8 cellular contexts compared by ENCODE assay signal in the genomic region with DNA sequence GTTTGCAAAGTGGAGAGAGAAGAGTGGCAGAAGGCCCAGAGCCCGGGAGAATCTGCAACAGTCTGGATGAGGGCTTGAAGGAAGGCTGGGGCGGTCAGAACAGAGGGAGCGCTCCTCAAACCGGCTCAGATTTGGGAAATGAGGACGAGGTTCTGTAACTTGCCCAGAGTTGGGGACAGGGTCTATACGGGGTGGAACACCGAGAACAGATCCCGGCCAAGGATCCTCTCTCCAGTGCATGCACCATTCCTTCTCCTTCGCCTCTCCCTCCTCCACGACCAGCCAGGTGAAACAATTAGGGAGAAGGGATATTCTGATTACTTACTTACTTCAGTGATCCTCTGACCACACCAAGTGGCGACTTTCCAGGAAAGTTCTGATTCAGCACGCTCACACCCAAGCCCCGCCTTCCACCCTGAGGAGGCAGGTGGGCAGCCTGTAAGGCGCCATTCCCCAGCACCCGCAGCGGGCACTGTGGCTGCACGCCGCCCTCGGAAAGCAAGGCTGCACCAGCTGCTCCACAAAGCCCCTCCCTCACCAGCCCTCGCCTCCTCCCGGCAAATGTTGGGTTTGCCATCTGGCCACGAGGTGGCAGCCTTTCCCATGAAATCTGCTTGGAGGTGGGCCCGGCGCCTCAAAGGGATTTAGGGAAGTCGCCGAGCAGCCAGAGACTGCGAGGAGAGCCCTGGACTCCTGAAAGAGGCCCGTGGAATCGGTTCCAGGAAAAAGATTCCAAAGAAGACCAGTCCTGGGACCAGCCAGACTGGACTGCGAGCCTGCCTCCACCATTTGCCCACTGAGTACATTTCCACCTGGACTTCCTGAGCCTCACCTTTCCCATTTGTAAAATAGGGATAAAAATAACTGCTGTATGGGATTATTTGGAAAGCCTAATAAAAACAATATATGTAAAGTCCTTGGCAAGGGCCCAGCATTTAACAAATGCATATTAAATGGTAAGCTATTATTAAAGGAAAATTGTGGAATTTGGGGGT. TPM values are rescaled to one million over a fixed set of nuclear protein-coding genes. Genes with fewer than 3 reads are reported as not detected.
DNase-seq lines count a peak whose midpoint lies in the region; ATAC-seq and TF ChIP-seq lines count a peak whose summit lies in the region.

No MANE protein-coding gene starts in this region.

- H3K27me3 Mint-ChIP-seq in CD4-positive, alpha-beta T cell: peaks cover 22% of the 10 kb centered on the region
- H3K27me3 Mint-ChIP-seq in activated CD4-positive, alpha-beta memory T cell treated with anti-CD3 and anti-CD28 coated beads for 36 hours: peaks cover 9% of the 10 kb centered on the region

- no peaks in the 10 kb centered on the region for H3K36me3 Mint-ChIP-seq in CD4-positive, alpha-beta T cell (ENCODE audit: low read depth)
- H3K36me3 Mint-ChIP-seq in activated CD4-positive, alpha-beta memory T cell treated with anti-CD3 and anti-CD28 coated beads for 36 hours: no peaks in the 10 kb centered on the region

- H3K27ac Mint-ChIP-seq in CD4-positive, alpha-beta T cell: no peak overlapping the region
- no peak overlapping the region for H3K27ac Mint-ChIP-seq in activated CD4-positive, alpha-beta memory T cell treated with anti-CD3 and anti-CD28 coated beads for 36 hours

- POLR2A ChIA-PET in CD4-positive, alpha-beta T cell (lab: Charles Lee): no interaction called here
- POLR2A ChIA-PET in activated CD4-positive, alpha-beta memory T cell treated with anti-CD3 and anti-CD28 coated beads for 36 hours (lab: Charles Lee): no interaction called here

- no peak overlapping the region for H3K27ac ChIP-seq in CD4-positive, alpha-beta T cell (ENCODE audit: low read depth, low read length)
- no peak overlapping the region for H3K27ac ChIP-seq in effector memory CD4-positive, alpha-beta T cell (ENCODE audit: insufficient read depth, low read length, poor library complexity, severe bottlenecking)

- intact Hi-C loops in CD4-positive, alpha-beta T cell (cut with DNase I, micrococcal nuclease): loop anchor here in 1 of 2 experiments (5.0 kb wide), 3 partner anchors 168 to 1313 kb away; partner anchors contain the start of genes SLIT3 and SPDL1
- intact Hi-C loops in activated CD4-positive, alpha-beta memory T cell treated with anti-CD3 and anti-CD28 coated beads for 36 hours (cut with micrococcal nuclease): loop anchor here (1.0 to 2.0 kb wide), 3 partner anchors 153 to 1312 kb away; partner anchors contain the start of gene RARS1

- peaks cover 12% of the 10 kb centered on the region for H3K4me1 Mint-ChIP-seq in CD4-positive, alpha-beta T cell (ENCODE audit: low read depth)
- H3K4me1 Mint-ChIP-seq in activated CD4-positive, alpha-beta memory T cell treated with anti-CD3 and anti-CD28 coated beads for 36 hours (ENCODE audit: low read depth): peaks cover 18% of the 10 kb centered on the region

- peak overlapping the region; percentile 55 for H3K4me3 Mint-ChIP-seq in CD4-positive, alpha-beta T cell
- peak overlapping the region; percentile 28 for H3K4me3 Mint-ChIP-seq in activated CD4-positive, alpha-beta memory T cell treated with anti-CD3 and anti-CD28 coated beads for 36 hours

- no peaks in the 10 kb centered on the region for H3K36me3 ChIP-seq in effector memory CD4-positive, alpha-beta T cell (ENCODE audit: control insufficient read depth, insufficient read depth, low read length)

- no peaks in the 10 kb centered on the region for H3K9me3 ChIP-seq in CD4-positive, alpha-beta T cell (ENCODE audit: control insufficient read depth, low read length)
- H3K9me3 ChIP-seq in effector memory CD4-positive, alpha-beta T cell (ENCODE audit: control insufficient read depth, low read length): no peaks in the 10 kb centered on the region

- peak; percentile 36 to 71 (median 52) for DNase-seq in CD4-positive, alpha-beta T cell
- peak; percentile 97 for DNase-seq in NCI-H69 (lab: John Stamatoyannopoulos, UW)
- DNase-seq in activated CD4-positive, alpha-beta memory T cell treated with anti-CD3 and anti-CD28 coated beads for 36 hours: peak; percentile 84
- DNase-seq in effector memory CD4-positive, alpha-beta T cell: peak; percentile 16 to 58 (median 42)
- peak; percentile 92 for DNase-seq in medulla oblongata (ENCODE audit: extremely low spot score)
- DNase-seq in stimulated activated CD4-positive, alpha-beta T cell treated with anti-CD3 and anti-CD28 coated beads, TNF-alpha, amount 100 ng/mL, for 4 hours (ENCODE audit: low read depth in 3 of 3): peak; percentile 37 to 45 (median 44)

- H3K4me3 ChIP-seq in effector memory CD4-positive, alpha-beta T cell (ENCODE audit: insufficient read depth, low read depth, low read length, poor library complexity, severe bottlenecking): peak overlapping the region; percentile 22

- peak; percentile 83 for ATAC-seq in CD4-positive, alpha-beta T cell (ENCODE audit: poor library complexity)
- peak; percentile 85 for ATAC-seq in GM19452 (IDR thresholded peaks at IDR 0.05; ENCODE audit: unreplicated experiment)
- ATAC-seq in HG03565 (IDR thresholded peaks at IDR 0.05; ENCODE audit: unreplicated experiment): peak; percentile 68

- H3K4me1 ChIP-seq in effector memory CD4-positive, alpha-beta T cell (ENCODE audit: control insufficient read depth, insufficient read depth, low read length, poor library complexity, severe bottlenecking): no peaks in the 10 kb centered on the region

- peak; percentile 84 for TF ChIP-seq CTCF in CD4-positive, alpha-beta T cell (IDR thresholded peaks at IDR 0.05)

- CTCF ChIA-PET in CD4-positive, alpha-beta T cell (lab: Charles Lee): no interaction called here
- CTCF ChIA-PET in activated CD4-positive, alpha-beta memory T cell treated with anti-CD3 and anti-CD28 coated beads for 36 hours (lab: Charles Lee): interaction anchor here (0.6 to 3.2 kb wide), 19 partner anchors 11 to 1004 kb away, joined by 3 to 20 read pairs (median 4); partner anchors contain the start of genes RARS1 and WWC1

- no peaks in the 10 kb centered on the region for H3K9me3 Mint-ChIP-seq in CD4-positive, alpha-beta T cell
- no peaks in the 10 kb centered on the region for H3K9me3 Mint-ChIP-seq in activated CD4-positive, alpha-beta memory T cell treated with anti-CD3 and anti-CD28 coated beads for 36 hours

- H3K27me3 ChIP-seq in CD4-positive, alpha-beta T cell (ENCODE audit: control insufficient read depth, insufficient read depth, low read length): peaks cover 5% of the 10 kb centered on the region
- H3K27me3 ChIP-seq in effector memory CD4-positive, alpha-beta T cell (replicated peaks; ENCODE audit: control insufficient read depth, insufficient read depth, low read length, poor library complexity, severe bottlenecking): no peaks in the 10 kb centered on the region

RNA-seq across cellular contexts. Expression of gene WWC1, which starts 22.2 kb away (rescaled TPM):
- total RNA-seq in CD4-positive, alpha-beta T cell: 1 to 10 TPM; 1.0 to 1.3 TPM
- total RNA-seq in activated CD4-positive, alpha-beta memory T cell treated with anti-CD3 and anti-CD28 coated beads for 36 hours: 1 to 10 TPM in 1 of 2 experiments, under 1 TPM in 1; 0.82 to 1.3 TPM

Comparison
In these comparisons a context has a peak if more than half of its experiments do, and no peak if none do; other contexts are left out.
1. DNase-seq: peak in every context shown above with its lines; median percentile 97 in NCI-H69; 92 in medulla oblongata; 84 in activated CD4-positive, alpha-beta memory T cell treated with anti-CD3 and anti-CD28 coated beads for 36 hours; 52 in CD4-positive, alpha-beta T cell; 44 in stimulated activated CD4-positive, alpha-beta T cell treated with anti-CD3 and anti-CD28 coated beads, TNF-alpha, amount 100 ng/mL, for 4 hours; 42 in effector memory CD4-positive, alpha-beta T cell.